7 cellular contexts compared by ENCODE assay signal in the genomic region with DNA sequence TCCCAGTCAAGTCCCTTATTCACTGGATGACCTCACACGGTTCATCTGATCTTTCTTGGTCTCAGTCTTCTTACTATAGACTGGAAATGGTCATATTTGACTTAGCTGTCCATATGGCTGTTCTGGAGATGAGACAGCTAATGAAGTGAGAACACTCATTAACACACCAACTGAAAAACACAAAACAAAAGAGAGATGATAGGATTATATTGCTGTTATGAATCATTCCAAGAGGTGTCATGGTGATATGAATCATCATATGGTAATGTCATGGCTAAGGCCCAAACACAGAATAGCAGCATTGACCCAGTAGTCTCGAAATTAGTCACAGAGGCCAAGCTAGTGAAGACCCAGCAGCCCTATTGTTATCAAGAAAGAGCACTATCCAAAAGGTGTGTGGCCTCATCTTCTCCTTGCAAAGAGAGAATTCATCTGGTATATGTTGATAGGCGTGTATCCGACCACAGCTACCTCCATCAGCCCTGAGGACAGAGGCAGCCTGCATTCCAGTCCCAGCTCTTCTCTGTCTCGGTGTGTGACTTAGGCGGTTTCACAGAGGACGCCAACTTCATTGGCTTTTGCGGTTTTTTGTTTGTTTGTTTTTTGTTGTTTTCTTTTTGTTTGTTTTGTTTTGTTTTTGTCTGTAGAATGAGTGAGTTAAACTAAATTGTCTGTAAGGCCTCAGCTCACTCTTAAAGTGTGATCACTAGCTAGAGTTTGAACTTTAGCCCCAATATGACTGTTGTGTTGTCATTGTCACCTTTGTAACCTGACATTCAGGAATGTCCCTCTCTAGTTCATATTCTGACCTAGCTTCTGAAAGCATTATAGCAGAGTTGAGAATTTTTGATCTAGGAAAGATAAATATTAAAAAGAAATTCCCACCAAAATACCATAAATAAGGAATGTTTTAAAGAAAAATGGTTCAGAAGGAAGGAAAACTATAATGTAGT.
DNase-seq lines count a peak whose midpoint lies in the region; ATAC-seq and TF ChIP-seq lines count a peak whose summit lies in the region.

No MANE protein-coding gene starts in this region.

- intact Hi-C loops in thyroid gland (cut with DNase I): no loop called here

- no peaks in the 10 kb centered on the region for H3K9me3 ChIP-seq in thyroid gland

- 89 to 92% methylated on average over 8 of the region's 8 CpGs for WGBS in thyroid gland, 2 donors

- no peaks in the 10 kb centered on the region for H3K27me3 ChIP-seq in thyroid gland

- ATAC-seq in GM18909 (IDR thresholded peaks at IDR 0.05; ENCODE audit: poor library complexity, unreplicated experiment) (peak; percentile 98), HG02943 (IDR thresholded peaks at IDR 0.05; ENCODE audit: low read depth, unreplicated experiment) (peak; percentile 96)
- peak; percentile 90 for ATAC-seq in effector memory CD8-positive, alpha-beta T cell (replicated peaks)

- H3K36me3 Mint-ChIP-seq in effector memory CD8-positive, alpha-beta T cell (ENCODE audit: insufficient read depth): peaks cover 3% of the 10 kb centered on the region

- no peak for TF ChIP-seq CTCF in thyroid gland (IDR thresholded peaks at IDR 0.05)

- no peak overlapping the region for H3K27ac ChIP-seq in thyroid gland

- no peak for TF ChIP-seq POLR2A in thyroid gland (IDR thresholded peaks at IDR 0.05)

- H3K36me3 ChIP-seq in thyroid gland: no peaks in the 10 kb centered on the region

- H3K4me1 Mint-ChIP-seq in effector memory CD8-positive, alpha-beta T cell (ENCODE audit: low read depth in 2 of 2): peaks cover 11 to 19% of the 10 kb centered on the region in 2 donors

- H3K4me1 ChIP-seq in thyroid gland: no peaks in the 10 kb centered on the region

- H3K4me3 ChIP-seq in thyroid gland (replicated peaks in 1 of 3): no peak overlapping the region

- no peaks in the 10 kb centered on the region for H3K27me3 Mint-ChIP-seq in effector memory CD8-positive, alpha-beta T cell

- peak overlapping the region in 1 of 2 donors; percentile 4 for H3K4me3 Mint-ChIP-seq in effector memory CD8-positive, alpha-beta T cell

- no peaks in the 10 kb centered on the region for H3K9me3 Mint-ChIP-seq in effector memory CD8-positive, alpha-beta T cell

- DNase-seq in RKO (ENCODE audit: low spot score) (peak; percentile 93), thyroid gland (no peak), NCI-H187 treated with DMSO at 0.1 percent for 48 hours (lab: John Stamatoyannopoulos, UW) (no peak)
- DNase-seq in effector memory CD8-positive, alpha-beta T cell: peak in 1 of 3 experiments; percentile 3
- peak; percentile 24 to 62 (median 32) for DNase-seq in stimulated activated CD4-positive, alpha-beta T cell treated with anti-CD3 and anti-CD28 coated beads, Interleukin-12 subunit alpha, Interleukin-12 subunit beta, amount 100 ng/mL, for 48 hours (ENCODE audit: low read depth in 2 of 3, low spot score in 1 of 3)

- H3K27ac Mint-ChIP-seq in effector memory CD8-positive, alpha-beta T cell: peak overlapping the region; percentile 1 to 12

Comparison
In these comparisons a context has a peak if more than half of its experiments do, and no peak if none do; other contexts are left out.
1. DNase-seq: peak in RKO (single experiment) and stimulated activated CD4-positive, alpha-beta T cell treated with anti-CD3 and anti-CD28 coated beads, Interleukin-12 subunit alpha, Interleukin-12 subunit beta, amount 100 ng/mL, for 48 hours (3 of 3); none in thyroid gland (0 of 2) and NCI-H187 treated with DMSO at 0.1 percent for 48 hours (single experiment).
2. Peak in every context shown above with its lines, with median percentiles within 50 percentile points of each other: ATAC-seq.